ENCODE assay signal across 8 cellular contexts in the genomic region with DNA sequence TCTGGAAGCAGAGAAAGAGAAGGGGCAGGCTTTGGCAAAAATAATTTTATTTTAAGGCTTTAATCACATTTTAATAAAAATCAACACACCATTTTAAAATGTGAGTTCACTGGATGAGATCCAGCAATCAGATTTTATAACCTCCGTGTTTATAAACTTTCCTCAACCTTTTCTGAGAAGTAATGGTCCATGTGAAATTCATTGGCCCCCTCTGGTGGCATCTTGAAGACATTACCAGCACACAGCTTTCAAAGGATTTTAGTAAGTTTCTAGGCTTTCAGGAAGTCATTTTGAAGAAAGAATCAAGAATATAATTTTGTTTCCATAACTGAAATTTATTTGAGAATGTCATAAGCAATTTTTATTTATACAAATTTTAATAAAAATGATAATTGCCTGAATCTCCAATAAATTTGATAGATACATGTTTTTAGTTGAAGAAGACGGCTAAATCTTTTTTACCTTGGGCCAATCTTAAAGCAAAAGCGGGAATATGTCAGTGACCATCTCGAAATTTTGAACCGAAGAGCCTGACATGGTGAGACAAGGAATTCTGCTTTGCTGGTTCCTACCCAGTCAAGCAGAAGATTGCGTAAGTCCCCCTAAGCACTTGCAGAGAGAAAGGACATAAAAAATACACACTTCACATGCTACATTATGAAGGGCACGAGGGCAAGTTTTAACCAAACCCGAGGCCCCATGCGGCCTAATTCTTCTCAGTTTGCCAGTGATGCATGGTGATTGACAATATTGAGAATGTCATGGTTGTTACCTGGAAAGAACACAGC.
DNase-seq lines count a peak whose midpoint lies in the region; ATAC-seq and TF ChIP-seq lines count a peak whose summit lies in the region.

No MANE protein-coding gene starts in this region.

- H3K36me3 Mint-ChIP-seq in T-helper 17 cell (ENCODE audit: low read depth), result no peaks in the 10 kb centered on the region

- no peaks in the 10 kb centered on the region for H3K4me1 ChIP-seq in ascending aorta

- H3K27me3 Mint-ChIP-seq in T-helper 17 cell, result no peaks in the 10 kb centered on the region

- H3K36me3 ChIP-seq in ascending aorta, result no peaks in the 10 kb centered on the region

- DNase-seq in AG10803 (ENCODE audit: low read depth) (peak; percentile 21), NCI-H1092 treated with DMSO at 0.1 percent for 48 hours (lab: John Stamatoyannopoulos, UW) (peak; percentile 28), ascending aorta (ENCODE audit: low spot score in 2 of 2) (no peak), kidney glomerular epithelial cell (lab: John Stamatoyannopoulos, UW) (peak; percentile 41), T-helper 17 cell (no peak)

- H3K27ac Mint-ChIP-seq in T-helper 17 cell, result no peak overlapping the region

- intact Hi-C loops in ascending aorta (cut with DNase I), result no loop called here

- peak; percentile 63 for TF ChIP-seq CTCF in AG10803 (conservative IDR thresholded peaks at IDR 0.05; ENCODE audit: low read length)
- TF ChIP-seq CTCF in GM12874 (IDR thresholded peaks at IDR 0.05; ENCODE audit: insufficient read depth, low read depth, low read length), result peak; percentile 54; the same call in 1 of the 2 replicates
- peak in 2 of 3 experiments; percentile 17 to 45 for TF ChIP-seq CTCF in ascending aorta (IDR thresholded peaks at IDR 0.05)

- no peaks in the 10 kb centered on the region for H3K4me1 Mint-ChIP-seq in T-helper 17 cell

- no peak overlapping the region for H3K4me3 Mint-ChIP-seq in T-helper 17 cell

- ATAC-seq in HG02642 (IDR thresholded peaks at IDR 0.05; ENCODE audit: poor library complexity, unreplicated experiment), result peak; percentile 46
- ATAC-seq in T-helper 17 cell, result no peak
- ATAC-seq in GM21825 (IDR thresholded peaks at IDR 0.05; ENCODE audit: unreplicated experiment), result no peak

- no peaks in the 10 kb centered on the region for H3K27me3 ChIP-seq in ascending aorta

- H3K4me3 ChIP-seq in AG10803 (ENCODE audit: low read length) (no peak overlapping the region), ascending aorta (no peak overlapping the region)

- H3K9me3 ChIP-seq in ascending aorta (no peaks in the 10 kb centered on the region), T-helper 17 cell (ENCODE audit: control insufficient read depth, low read length, poor library complexity, severe bottlenecking) (no peaks in the 10 kb centered on the region)

- H3K27ac ChIP-seq in ascending aorta, result no peak overlapping the region

Comparison
In these comparisons a context has a peak if more than half of its experiments do, and no peak if none do; other contexts are left out.
1. DNase-seq: peak in AG10803 (single experiment), NCI-H1092 treated with DMSO at 0.1 percent for 48 hours (single experiment) and kidney glomerular epithelial cell (single experiment); none in ascending aorta (0 of 2) and T-helper 17 cell (0 of 3).
2. Peak in every context shown above with its lines, with median percentiles within 50 percentile points of each other: CTCF ChIP-seq.